ENCODE assay signal across 28 cellular contexts in genomic region chr5:101676646-101677045, GRCh38.
"Had no signal": no experiment of that assay in that cellular context is flagged by ENCODE, and none has a peak within 500 bp of the region (broad histone marks: within the 10 kb centered on the region; RNA-seq: fewer than 3 reads in every experiment).

No MANE protein-coding gene starts in this region.

- H3K27ac ChIP-seq: ascending aorta, SJCRH30, SK-N-MC, WERI-Rb-1 had no signal

- H3K27ac Mint-ChIP-seq: activated CD4-positive, alpha-beta memory T cell treated with anti-CD3 and anti-CD28 coated beads, Interleukin-2, amount 10 ng/mL, durations not matched to agents 7 days and 5 days; activated CD8-positive, alpha-beta memory T cell treated with anti-CD3 and anti-CD28 coated beads, Interleukin-2, amount 10 ng/mL, durations not matched to agents 7 days and 5 days; activated naive CD8-positive, alpha-beta T cell treated with anti-CD3 and anti-CD28 coated beads for 36 hours; IgD-negative memory B cell had no signal

- H3K36me3 ChIP-seq: ascending aorta, MG63, SJCRH30, WERI-Rb-1 had no signal

- H3K27me3 Mint-ChIP-seq: activated CD4-positive, alpha-beta memory T cell treated with anti-CD3 and anti-CD28 coated beads, Interleukin-2, amount 10 ng/mL, durations not matched to agents 7 days and 5 days; activated CD8-positive, alpha-beta memory T cell treated with anti-CD3 and anti-CD28 coated beads, Interleukin-2, amount 10 ng/mL, durations not matched to agents 7 days and 5 days had no signal

- ATAC-seq: activated CD8-positive, alpha-beta memory T cell treated with anti-CD3 and anti-CD28 coated beads, Interleukin-2, amount 10 ng/mL, durations not matched to agents 7 days and 5 days; Panc1 had no signal

- H3K36me3 Mint-ChIP-seq: activated CD8-positive, alpha-beta memory T cell treated with anti-CD3 and anti-CD28 coated beads, Interleukin-2, amount 10 ng/mL, durations not matched to agents 7 days and 5 days; activated naive CD8-positive, alpha-beta T cell treated with anti-CD3 and anti-CD28 coated beads for 36 hours; IgD-negative memory B cell had no signal

- H3K9me3 Mint-ChIP-seq: activated CD4-positive, alpha-beta memory T cell treated with anti-CD3 and anti-CD28 coated beads, Interleukin-2, amount 10 ng/mL, durations not matched to agents 7 days and 5 days; activated naive CD8-positive, alpha-beta T cell treated with anti-CD3 and anti-CD28 coated beads for 36 hours; IgD-negative memory B cell had no signal

- H3K4me3 Mint-ChIP-seq: activated CD4-positive, alpha-beta memory T cell treated with anti-CD3 and anti-CD28 coated beads, Interleukin-2, amount 10 ng/mL, durations not matched to agents 7 days and 5 days; activated CD8-positive, alpha-beta memory T cell treated with anti-CD3 and anti-CD28 coated beads, Interleukin-2, amount 10 ng/mL, durations not matched to agents 7 days and 5 days; activated naive CD8-positive, alpha-beta T cell treated with anti-CD3 and anti-CD28 coated beads for 36 hours; IgD-negative memory B cell had no signal

- H3K9me3 ChIP-seq: ascending aorta, MG63, SJCRH30 had no signal

- H3K4me1 Mint-ChIP-seq: activated CD4-positive, alpha-beta memory T cell treated with anti-CD3 and anti-CD28 coated beads, Interleukin-2, amount 10 ng/mL, durations not matched to agents 7 days and 5 days; activated CD8-positive, alpha-beta memory T cell treated with anti-CD3 and anti-CD28 coated beads, Interleukin-2, amount 10 ng/mL, durations not matched to agents 7 days and 5 days; activated naive CD8-positive, alpha-beta T cell treated with anti-CD3 and anti-CD28 coated beads for 36 hours; IgD-negative memory B cell had no signal

- H3K4me1 ChIP-seq: ascending aorta, SJCRH30 had no signal

- DNase-seq: activated CD4-positive, alpha-beta memory T cell treated with anti-CD3 and anti-CD28 coated beads, Interleukin-2, amount 10 ng/mL, durations not matched to agents 7 days and 5 days; activated CD4-positive, alpha-beta T cell treated with anti-CD3 and anti-CD28 coated beads for 1 hour; activated CD4-positive, alpha-beta T cell treated with anti-CD3 and anti-CD28 coated beads for 48 hours; activated CD4-positive, CD25-positive, alpha-beta regulatory T cell; activated CD8-positive, alpha-beta memory T cell treated with anti-CD3 and anti-CD28 coated beads for 24 hours; activated CD8-positive, alpha-beta memory T cell treated with anti-CD3 and anti-CD28 coated beads, Interleukin-2, amount 10 ng/mL, durations not matched to agents 7 days and 5 days; activated CD8-positive, alpha-beta memory T cell treated with anti-CD3 and anti-CD28 coated beads, Interleukin-2, amount 50 U/mL, for 48 hours; activated effector memory CD4-positive, alpha-beta T cell treated with Interleukin-2 at 50 U/mL for 16 hours; activated naive CD4-positive, alpha-beta T cell treated with anti-CD3 and anti-CD28 coated beads, Interleukin-2, amount 50 U/mL, for 16 hours; activated naive CD8-positive, alpha-beta T cell treated with anti-CD3 and anti-CD28 coated beads for 36 hours; activated T-cell treated with anti-CD3 and anti-CD28 coated beads, Interleukin-2, amount 50 U/mL, for 48 hours; amygdala; Karpas-422; KBM-7; MG63; NCI-H1048; NCI-H1436 treated with DMSO at 0.1 percent for 48 hours; NCI-H187; NCI-H2081 treated with DMSO at 0.1 percent for 48 hours; NCI-H510A; OCI-M1; SJCRH30; T1000; WERI-Rb-1 had no signal

- H3K27me3 ChIP-seq: ascending aorta, SJCRH30 had no signal

- H3K4me3 ChIP-seq: ascending aorta, MG63, SJCRH30, SK-N-MC had no signal
